In genomic region chr19:43934055-43934984, GRCh38 we compare ENCODE assay signal across 8 cellular contexts. TPM values are rescaled to one million over a fixed set of nuclear protein-coding genes. Genes with fewer than 3 reads are reported as not detected.
DNase-seq lines count a peak whose midpoint lies in the region; ATAC-seq and TF ChIP-seq lines count a peak whose summit lies in the region.

No MANE protein-coding gene starts in this region.

- ATAC-seq in HG02798 (IDR thresholded peaks at IDR 0.05; ENCODE audit: poor library complexity, unreplicated experiment) (no peak), HG03469 (IDR thresholded peaks at IDR 0.05; ENCODE audit: unreplicated experiment) (no peak), HG02970 (IDR thresholded peaks at IDR 0.05; ENCODE audit: low FRiP score, unreplicated experiment) (no peak)

- peaks cover 4% of the 10 kb centered on the region for H3K27me3 Mint-ChIP-seq in mesothelial cell of epicardium (ENCODE audit: low read depth)

- H3K4me3 ChIP-seq in GM08714 (ENCODE audit: low read length) (peak overlapping the region; percentile 66), choroid plexus epithelial cell (ENCODE audit: low read depth, low read length) (peak overlapping the region; percentile 70)

- peak overlapping the region; percentile 97 for H3K4me3 Mint-ChIP-seq in mesothelial cell of epicardium

- peak; percentile 42 for TF ChIP-seq CTCF in choroid plexus epithelial cell (conservative IDR thresholded peaks at IDR 0.05; ENCODE audit: low read depth, low read length)
- no peak for TF ChIP-seq CTCF in mesothelial cell of epicardium (IDR thresholded peaks at IDR 0.05; ENCODE audit: unreplicated experiment)

- peak; percentile 73 for DNase-seq in MV-4-11 (lab: John Stamatoyannopoulos, UW)
- peak; percentile 13 for DNase-seq in choroid plexus epithelial cell (ENCODE audit: low read depth)
- no peak for DNase-seq in mesothelial cell of epicardium (ENCODE audit: low spot score in 2 of 2, unreplicated experiment in 2 of 2)
- DNase-seq in NCI-H2107 (lab: John Stamatoyannopoulos, UW), result no peak

- H3K4me1 Mint-ChIP-seq in mesothelial cell of epicardium, result peaks cover 13% of the 10 kb centered on the region

- peaks cover 12% of the 10 kb centered on the region for H3K9me3 Mint-ChIP-seq in mesothelial cell of epicardium

- H3K27ac Mint-ChIP-seq in mesothelial cell of epicardium, result peak overlapping the region; percentile 96

- peaks cover 29% of the 10 kb centered on the region for H3K36me3 Mint-ChIP-seq in mesothelial cell of epicardium

RNA-seq across cellular contexts. Expression of gene ZNF45, which starts 0.8 kb away (rescaled TPM):
- 20.8 to 21.8 TPM (median 21.1 TPM) in 3 replicates for total RNA-seq in mesothelial cell of epicardium

RNA-seq across cellular contexts. Expression of gene ZNF221, which starts 16.7 kb away (rescaled TPM):
- total RNA-seq in mesothelial cell of epicardium, result 11.2 to 13.5 TPM (median 13.0 TPM) in 3 replicates

RNA-seq across cellular contexts. Expression of gene ZNF155, which starts 49.7 kb away (rescaled TPM):
- 13.4 to 14.2 TPM (median 14.1 TPM) in 3 replicates for total RNA-seq in mesothelial cell of epicardium

RNA-seq across cellular contexts. Expression of gene ZNF404, which starts 50.6 kb away (rescaled TPM):
- total RNA-seq in mesothelial cell of epicardium, result 8.0 to 8.3 TPM (median 8.2 TPM) in 3 replicates

Comparison
In these comparisons a context has a peak if more than half of its experiments do, and no peak if none do; other contexts are left out.
1. DNase-seq: peak in MV-4-11 (single experiment) and choroid plexus epithelial cell (single experiment); none in mesothelial cell of epicardium (0 of 2) and NCI-H2107 (single experiment).